Comparison of ENCODE assay signal across 19 cellular contexts in genomic region chr2:171551836-171552235, GRCh38.
"Had no signal": no experiment of that assay in that cellular context is flagged by ENCODE, and none has a peak within 500 bp of the region (broad histone marks: within the 10 kb centered on the region; RNA-seq: fewer than 3 reads in every experiment).

No MANE protein-coding gene starts in this region.

- H3K4me3 ChIP-seq: dorsolateral prefrontal cortex, mucosa of descending colon had no signal

- FAIRE-seq: islet of Langerhans, small intestine, urothelium cell line had no signal

- DNase-seq: cortex of kidney; dorsolateral prefrontal cortex; effector CD8-positive, alpha-beta T cell; foreskin melanocyte; head of caudate nucleus; hippocampal formation; kidney glomerular epithelial cell; mucosa of descending colon; naive thymus-derived CD8-positive, alpha-beta T cell; posterior cingulate gyrus; right cardiac atrium; small intestine; stimulated activated CD4-positive, alpha-beta T cell treated with anti-CD3 and anti-CD28 coated beads, Interleukin-2, amount 100 ng/mL, for 48 hours; stimulated activated naive CD4-positive, alpha-beta T cell treated with Interleukin-2 at 50 U/mL for 16 hours; trophoblast cell had no signal

- ATAC-seq: esophagus mucosa; left lobe of liver; mucosa of descending colon; naive thymus-derived CD8-positive, alpha-beta T cell; right cardiac atrium had no signal
